In the genomic region with DNA sequence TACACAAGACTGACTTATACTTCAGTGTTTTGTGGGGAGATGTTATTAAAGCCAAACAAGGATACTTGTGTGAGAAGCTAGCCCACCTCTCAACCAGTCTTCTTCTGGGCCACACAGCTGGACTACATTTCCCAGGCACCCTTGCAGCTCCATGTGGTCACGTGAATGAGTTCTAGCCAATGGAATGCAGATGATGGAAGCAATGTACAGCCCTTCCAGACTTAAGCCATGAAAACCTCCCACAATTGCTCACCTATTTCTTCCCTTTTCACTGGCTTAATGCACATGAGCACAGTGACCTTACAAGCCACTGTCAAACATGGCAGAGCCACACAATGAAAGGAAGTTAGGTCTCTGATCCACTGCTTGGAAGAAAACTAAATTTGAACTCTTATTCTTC, we compare ENCODE assay signal across 8 cellular contexts. TPM values are rescaled to one million over a fixed set of nuclear protein-coding genes. Genes with fewer than 3 reads are reported as not detected.
A peak's percentile ranks its signal among the peaks of the same experiment; 100 is the strongest.
DNase-seq lines count a peak whose midpoint lies in the region; ATAC-seq and TF ChIP-seq lines count a peak whose summit lies in the region.

No MANE protein-coding gene starts in this region.

- 0 out of 2 replicates have a peak overlapping the region, but pooled peaks have one; percentile 5 for H3K4me2 ChIP-seq in DOHH2 (ENCODE audit: low read length)

- 0 out of 2 replicates have a peak, but pooled peaks cover 3% of the 10 kb centered on the region for H3K27me3 ChIP-seq in DOHH2 (ENCODE audit: control insufficient read depth, low read length)
- H3K27me3 ChIP-seq in tibial artery: no peaks in the 10 kb centered on the region

- no peak overlapping the region for H3K27ac Mint-ChIP-seq in activated naive CD8-positive, alpha-beta T cell treated with anti-CD3 and anti-CD28 coated beads, Interleukin-2, amount 10 ng/mL, durations not matched to agents 7 days and 5 days

- no peaks in the 10 kb centered on the region for H3K9me2 ChIP-seq in DOHH2 (replicated peaks; ENCODE audit: control insufficient read depth, low read length)

- H4K20me1 ChIP-seq in DOHH2 (ENCODE audit: control insufficient read depth, insufficient read depth, low read depth, low read length): no peaks in the 10 kb centered on the region

- no peaks in the 10 kb centered on the region for H3K9me3 Mint-ChIP-seq in activated naive CD8-positive, alpha-beta T cell treated with anti-CD3 and anti-CD28 coated beads, Interleukin-2, amount 10 ng/mL, durations not matched to agents 7 days and 5 days

- H3K27me3 Mint-ChIP-seq in activated naive CD8-positive, alpha-beta T cell treated with anti-CD3 and anti-CD28 coated beads, Interleukin-2, amount 10 ng/mL, durations not matched to agents 7 days and 5 days: peaks cover 9% of the 10 kb centered on the region

- DNase-seq in NCI-H2081 (lab: John Stamatoyannopoulos, UW) (peak; percentile 61 to 68), iris pigment epithelial cell (ENCODE audit: low read depth) (peak; percentile 85), tibial artery (no peak)
- no peak for DNase-seq in activated naive CD8-positive, alpha-beta T cell treated with anti-CD3 and anti-CD28 coated beads, Interleukin-2, amount 10 ng/mL, durations not matched to agents 7 days and 5 days
- no peak for DNase-seq in effector CD8-positive, alpha-beta T cell (lab: John Stamatoyannopoulos, UW)

- H3K36me3 ChIP-seq in DOHH2 (ENCODE audit: control insufficient read depth, low read length) (no peaks in the 10 kb centered on the region), tibial artery (no peaks in the 10 kb centered on the region)

- H3K79me2 ChIP-seq in DOHH2 (ENCODE audit: control insufficient read depth, low read length): no peaks in the 10 kb centered on the region

- H3K4me1 ChIP-seq in DOHH2 (ENCODE audit: control insufficient read depth, low read length): 0 out of 2 replicates have a peak, but pooled peaks cover 2% of the 10 kb centered on the region
- H3K4me1 ChIP-seq in tibial artery: peaks cover 0 to 10% (median 2%) of the 10 kb centered on the region in 4 donors

- H3K9me3 ChIP-seq in DOHH2 (ENCODE audit: control insufficient read depth, insufficient read depth, low read length): peaks cover 2% of the 10 kb centered on the region; the same call in 1 of the 2 replicates
- no peaks in the 10 kb centered on the region for H3K9me3 ChIP-seq in tibial artery

- intact Hi-C loops in tibial artery (cut with DNase I; ENCODE audit: low total_unique reads): no loop called here

- no peaks in the 10 kb centered on the region for H3K4me1 Mint-ChIP-seq in activated naive CD8-positive, alpha-beta T cell treated with anti-CD3 and anti-CD28 coated beads, Interleukin-2, amount 10 ng/mL, durations not matched to agents 7 days and 5 days

- H3F3A ChIP-seq in DOHH2 (ENCODE audit: control insufficient read depth, insufficient read depth): no peaks in the 10 kb centered on the region

- ATAC-seq in GM19025 (IDR thresholded peaks at IDR 0.05; ENCODE audit: low read depth, unreplicated experiment) (peak; percentile 87), HG03039 (IDR thresholded peaks at IDR 0.05; ENCODE audit: unreplicated experiment) (peak; percentile 100)
- ATAC-seq in activated naive CD8-positive, alpha-beta T cell treated with anti-CD3 and anti-CD28 coated beads, Interleukin-2, amount 10 ng/mL, durations not matched to agents 7 days and 5 days (ENCODE audit: low read depth): peak; percentile 42

- H3K4me3 ChIP-seq in DOHH2 (ENCODE audit: low read length) (no peak overlapping the region), tibial artery (no peak overlapping the region)

- H3K27ac ChIP-seq in DOHH2 (ENCODE audit: low read depth, low read length) (no peak overlapping the region), tibial artery (no peak overlapping the region)

- H3K4me3 Mint-ChIP-seq in activated naive CD8-positive, alpha-beta T cell treated with anti-CD3 and anti-CD28 coated beads, Interleukin-2, amount 10 ng/mL, durations not matched to agents 7 days and 5 days: no peak overlapping the region

- POLR2A ChIA-PET in activated naive CD8-positive, alpha-beta T cell treated with anti-CD3 and anti-CD28 coated beads, Interleukin-2, amount 10 ng/mL, durations not matched to agents 7 days and 5 days (lab: Charles Lee): no interaction called here

- no peak for TF ChIP-seq CTCF in DOHH2 (IDR thresholded peaks at IDR 0.05; ENCODE audit: low read depth, low read length, poor library complexity, severe bottlenecking)
- no peak for TF ChIP-seq CTCF in tibial artery (IDR thresholded peaks at IDR 0.05)

- H3K36me3 Mint-ChIP-seq in activated naive CD8-positive, alpha-beta T cell treated with anti-CD3 and anti-CD28 coated beads, Interleukin-2, amount 10 ng/mL, durations not matched to agents 7 days and 5 days: no peaks in the 10 kb centered on the region

RNA-seq across cellular contexts. Expression of a gene that starts 20.4 kb away (rescaled TPM):
- total RNA-seq in activated naive CD8-positive, alpha-beta T cell treated with anti-CD3 and anti-CD28 coated beads, Interleukin-2, amount 10 ng/mL, durations not matched to agents 7 days and 5 days: 10 to 100 TPM; 19.4 to 22.8 TPM

Comparison
In these comparisons a context has a peak if more than half of its experiments do, and no peak if none do; other contexts are left out.
1. ATAC-seq: peak in every context shown above with its lines; median percentile 100 in HG03039; 87 in GM19025; 42 in activated naive CD8-positive, alpha-beta T cell treated with anti-CD3 and anti-CD28 coated beads, Interleukin-2, amount 10 ng/mL, durations not matched to agents 7 days and 5 days.
2. DNase-seq: peak in NCI-H2081 (2 of 2) and iris pigment epithelial cell (single experiment); none in activated naive CD8-positive, alpha-beta T cell treated with anti-CD3 and anti-CD28 coated beads, Interleukin-2, amount 10 ng/mL, durations not matched to agents 7 days and 5 days (single experiment), effector CD8-positive, alpha-beta T cell (single experiment) and tibial artery (0 of 2).